ENCODE assay signal across 8 cellular contexts in genomic region chr11:14907411-14908213, GRCh38. TPM values are rescaled to one million over a fixed set of nuclear protein-coding genes. Genes with fewer than 3 reads are reported as not detected.
DNase-seq lines count a peak whose midpoint lies in the region; ATAC-seq, FAIRE-seq and TF ChIP-seq lines count a peak whose summit lies in the region.

No MANE protein-coding gene starts in this region.

- H2AFZ ChIP-seq in OCI-LY3 (ENCODE audit: low read depth, low read length) = peak overlapping the region; percentile 51

- no peaks in the 10 kb centered on the region for H3K36me3 ChIP-seq in OCI-LY3 (replicated peaks; ENCODE audit: low read depth, low read length)
- H3K36me3 ChIP-seq in pancreas = no peaks in the 10 kb centered on the region
- no peaks in the 10 kb centered on the region for H3K36me3 ChIP-seq in upper lobe of right lung

- peak overlapping the region; percentile 84 for H3K4me2 ChIP-seq in OCI-LY3 (ENCODE audit: low read length)

- intact Hi-C loops in pancreas (cut with DNase I) (loop anchor here in 1 of 3 donors (5.0 to 10.0 kb wide), 3 partner anchors 113 to 373 kb away; partner anchors contain the start of gene CALCB), upper lobe of right lung (cut with DNase I) (no loop called here)

- peaks cover 20% of the 10 kb centered on the region for H3K4me1 ChIP-seq in OCI-LY3 (ENCODE audit: low read length)
- H3K4me1 ChIP-seq in pancreas = peaks cover 0 to 7% (median 0%) of the 10 kb centered on the region in 3 donors
- peaks cover 12% of the 10 kb centered on the region for H3K4me1 ChIP-seq in upper lobe of right lung

- FAIRE-seq in pancreas (lab: Jason Lieb, UNC) = no peak

- ATAC-seq in GM21367 (IDR thresholded peaks at IDR 0.05; ENCODE audit: unreplicated experiment) (peak; percentile 53), pancreas (peak; percentile 53 to 76 (median 69)), upper lobe of right lung (peak; percentile 87)

- peak overlapping the region; percentile 62 for H3K4me3 ChIP-seq in OCI-LY3 (ENCODE audit: low read length)
- no peak overlapping the region for H3K4me3 ChIP-seq in fibroblast of the aortic adventitia (ENCODE audit: low read depth, low read length)
- H3K4me3 ChIP-seq in pancreas = no peak overlapping the region
- no peak overlapping the region for H3K4me3 ChIP-seq in upper lobe of right lung

- H3K9ac ChIP-seq in OCI-LY3 (ENCODE audit: low read length) = peak overlapping the region; percentile 3; the same call in 1 of the 2 replicates

- WGBS in pancreas, 2 donors = 17% methylated on average over 13 of the region's 13 CpGs

- DNase-seq in D341Med (ENCODE audit: low spot score) (peak; percentile 58), HT-29 (ENCODE audit: low spot score) (peak; percentile 88), fibroblast of the aortic adventitia (ENCODE audit: low read depth) (peak; percentile 43), pancreas (peak; percentile 64 to 95 (median 86)), upper lobe of right lung (peak; percentile 92)
- peak; percentile 93 for DNase-seq in activated T-cell treated with anti-CD3 and anti-CD28 coated beads, Interleukin-2, amount 50 U/mL, for 48 hours

- H4K20me1 ChIP-seq in OCI-LY3 (ENCODE audit: insufficient read depth, low read length) = no peaks in the 10 kb centered on the region

- H3K9me3 ChIP-seq in OCI-LY3 (ENCODE audit: insufficient read depth, low read length) (no peaks in the 10 kb centered on the region), pancreas (no peaks in the 10 kb centered on the region), upper lobe of right lung (no peaks in the 10 kb centered on the region)

- H3K27ac ChIP-seq in OCI-LY3 (ENCODE audit: low read length) = no peak overlapping the region
- H3K27ac ChIP-seq in pancreas = no peak overlapping the region
- no peak overlapping the region for H3K27ac ChIP-seq in upper lobe of right lung

- no peaks in the 10 kb centered on the region for H3K79me2 ChIP-seq in OCI-LY3 (ENCODE audit: low read length)

- TF ChIP-seq CTCF in OCI-LY3 (IDR thresholded peaks at IDR 0.05; ENCODE audit: low read depth, low read length) = peak; percentile 77
- TF ChIP-seq CTCF in fibroblast of the aortic adventitia (IDR thresholded peaks at IDR 0.05; ENCODE audit: insufficient read depth, low read length) = peak; percentile 77
- TF ChIP-seq CTCF in pancreas (IDR thresholded peaks at IDR 0.05) = peak; percentile 67 to 78 (median 73)
- TF ChIP-seq CTCF in upper lobe of right lung (IDR thresholded peaks at IDR 0.05) = peak; percentile 88

- no peaks in the 10 kb centered on the region for H3K27me3 ChIP-seq in OCI-LY3 (ENCODE audit: low read depth, low read length)
- H3K27me3 ChIP-seq in pancreas = no peaks in the 10 kb centered on the region
- no peaks in the 10 kb centered on the region for H3K27me3 ChIP-seq in upper lobe of right lung

RNA-seq across cellular contexts. Expression of gene CYP2R1, which starts 15.6 kb away (rescaled TPM):
- 7.2 and 9.7 TPM in 2 replicates for total RNA-seq in HT-29 (2014; rRNA removed; shearing (Covaris generic))
- total RNA-seq in fibroblast of the aortic adventitia (ENCODE audit: low replicate concordance) = 10.2 and 14.3 TPM in 2 replicates
- 10 to 100 TPM in 2 of 6 donors, 1 to 10 TPM in 4; 5.0 to 12.2 (median 8.4) TPM for total RNA-seq in pancreas
- 10 to 100 TPM; 32.1 to 33.0 TPM for polyA plus RNA-seq in pancreas
- total RNA-seq in upper lobe of right lung = 14.7 TPM

Comparison
In these comparisons a context has a peak if more than half of its experiments do, and no peak if none do; other contexts are left out.
1. DNase-seq: peak in every context shown above with its lines; median percentile 93 in activated T-cell treated with anti-CD3 and anti-CD28 coated beads, Interleukin-2, amount 50 U/mL, for 48 hours; 92 in upper lobe of right lung; 88 in HT-29; 86 in pancreas; 58 in D341Med; 43 in fibroblast of the aortic adventitia.